8 cellular contexts compared by ENCODE assay signal in the genomic region with DNA sequence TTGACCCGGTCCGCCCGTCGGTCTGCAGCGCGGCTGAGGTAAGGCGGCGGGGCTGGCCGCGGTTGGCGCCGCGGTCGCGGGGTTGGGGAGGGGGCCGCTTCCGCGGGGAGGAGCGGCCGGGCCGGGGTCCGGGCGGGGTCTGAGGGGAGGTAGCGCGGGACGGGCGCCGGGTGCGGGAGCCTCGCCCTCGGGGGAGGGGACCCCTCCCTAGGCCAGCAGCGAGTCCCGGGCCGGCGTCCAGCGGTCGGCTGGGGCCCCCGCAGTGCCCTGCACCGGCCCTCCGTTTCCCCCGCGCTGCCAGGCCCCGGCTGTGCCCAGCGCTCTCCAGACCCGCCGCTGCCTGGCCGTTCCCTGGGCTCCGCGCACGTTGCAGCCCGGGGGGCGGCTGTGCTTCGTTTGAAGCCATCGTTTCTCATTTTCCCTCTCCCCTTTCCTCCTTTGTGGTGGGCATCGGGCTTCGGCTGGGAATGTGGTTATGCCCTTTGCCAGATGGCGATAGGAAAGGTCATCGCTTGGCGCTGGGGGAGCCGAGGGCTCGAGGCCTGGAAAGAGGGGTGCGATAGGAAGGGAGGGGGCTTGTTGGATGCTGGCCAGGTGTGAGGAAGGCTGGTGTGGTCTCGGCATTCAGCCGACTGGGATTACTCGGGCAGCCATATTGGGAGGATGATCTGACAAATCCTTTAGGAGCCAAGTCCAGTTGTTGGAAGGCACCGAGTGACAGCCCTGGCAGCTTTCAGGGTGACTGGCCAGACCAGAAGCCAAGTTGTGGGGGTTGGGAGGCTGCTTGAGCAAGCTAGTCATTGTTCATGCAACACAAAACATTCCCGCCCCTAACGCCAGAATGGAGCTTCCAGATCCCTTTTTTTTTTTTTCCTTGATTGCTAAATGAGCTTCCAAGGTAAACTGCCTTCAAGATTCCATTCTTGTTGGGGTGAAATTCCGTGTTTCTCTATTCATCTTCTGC. TPM values are rescaled to one million over a fixed set of nuclear protein-coding genes. Genes with fewer than 3 reads are reported as not detected.
DNase-seq lines count a peak whose midpoint lies in the region; ATAC-seq and TF ChIP-seq lines count a peak whose summit lies in the region.

No MANE protein-coding gene starts in this region.

- H3K4me3 ChIP-seq in neuronal stem cell (ENCODE audit: low read length in 2 of 2) = peak overlapping the region; percentile 93 to 100

- H2AK5ac ChIP-seq in neuronal stem cell (ENCODE audit: low read depth, low read length) = peak overlapping the region; percentile 50

- WGBS in adipose tissue, 3 donors = 1 to 2% (median 2%) methylated on average over 45 to 67 of the region's 69 CpGs
- WGBS in neuronal stem cell (ENCODE audit: extremely low coverage in 2 of 2, insufficient read length in 2 of 2, insufficient replicate concordance in 1 of 2), 2 donors = no CpG with 5 or more reads among the region's 69 CpGs

- peaks cover 0 to 15% of the 10 kb centered on the region in 2 donors for H3K36me3 ChIP-seq in neuronal stem cell (replicated peaks in 1 of 2; ENCODE audit: control insufficient read depth in 2 of 2, insufficient read depth in 2 of 2, low read length in 2 of 2)

- H4K8ac ChIP-seq in neuronal stem cell (ENCODE audit: low read depth, low read length) = no peak overlapping the region

- H2AFZ ChIP-seq in neuronal stem cell (ENCODE audit: low read length) = peak overlapping the region; percentile 76

- H4K91ac ChIP-seq in neuronal stem cell (ENCODE audit: low read depth, low read length, poor library complexity) = no peak overlapping the region

- no peaks in the 10 kb centered on the region for H3K9me3 ChIP-seq in neuronal stem cell (replicated peaks in 1 of 2; ENCODE audit: control insufficient read depth in 2 of 2, insufficient read depth in 1 of 2, low read depth in 1 of 2, low read length in 2 of 2)

- H3K27me3 ChIP-seq in neuronal stem cell (ENCODE audit: control insufficient read depth in 3 of 3, insufficient read depth in 3 of 3, low read depth in 1 of 3, low read length in 3 of 3) = no peaks in the 10 kb centered on the region

- H3K27ac ChIP-seq in adipose tissue (ENCODE audit: low read depth, low read length) = peak overlapping the region; percentile 96
- peak overlapping the region; percentile 67 for H3K27ac ChIP-seq in neuronal stem cell (replicated peaks; ENCODE audit: low read length)

- H2BK5ac ChIP-seq in neuronal stem cell (ENCODE audit: low read length) = peak overlapping the region; percentile 98

- H3K9ac ChIP-seq in neuronal stem cell (ENCODE audit: low read depth, low read length, poor library complexity) = peak overlapping the region; percentile 99

- peak overlapping the region; percentile 99 for H3K23ac ChIP-seq in neuronal stem cell (ENCODE audit: low read depth, low read length, poor library complexity)

- ATAC-seq in HG03342 (IDR thresholded peaks at IDR 0.05; ENCODE audit: unreplicated experiment) (peak; percentile 14), Right ventricle myocardium inferior (peak; percentile 65)

- intact Hi-C loops in Right ventricle myocardium inferior (cut with DNase I) = loop anchor here (1.0 to 5.0 kb wide), 5 partner anchors 46 to 218 kb away; no protein-coding TSS in a partner anchor

- no peak overlapping the region for H2BK120ac ChIP-seq in neuronal stem cell (ENCODE audit: low read depth, low read length)

- peak overlapping the region; percentile 22 for H3K14ac ChIP-seq in neuronal stem cell (ENCODE audit: low read length)

- no peak overlapping the region for H3K4ac ChIP-seq in neuronal stem cell (ENCODE audit: low read length)

- peak overlapping the region; percentile 42 for H2BK12ac ChIP-seq in neuronal stem cell (ENCODE audit: low read length)

- H3K18ac ChIP-seq in neuronal stem cell (ENCODE audit: low read length) = peak overlapping the region; percentile 94

- in situ Hi-C loops in GM13977 (cut with MboI; ENCODE audit: low pct_unique_long_range_greater_than_20kb, low sequenced_read_pairs, unreplicated experiment) = no loop called here

- H3K4me1 ChIP-seq in neuronal stem cell (ENCODE audit: control insufficient read depth in 2 of 2, insufficient read depth in 1 of 2, low read depth in 1 of 2, low read length in 2 of 2) = peaks cover 9 to 14% of the 10 kb centered on the region in 2 donors

- DNase-seq in A172 (ENCODE audit: low spot score) (peak; percentile 82), GM13977 (ENCODE audit: low spot score) (peak; percentile 58), OCI-M1 (lab: John Stamatoyannopoulos, UW) (peak; percentile 33), Right ventricle myocardium inferior (ENCODE audit: missing footprints) (peak; percentile 92), neuronal stem cell (ENCODE audit: low spot score) (peak; percentile 60), NOMO-1 (lab: John Stamatoyannopoulos, UW; ENCODE audit: unreplicated experiment in 2 of 2) (no peak)

- TF ChIP-seq CTCF in GM13977 (IDR thresholded peaks at IDR 0.05; ENCODE audit: extremely low read depth, insufficient read depth, missing control alignments) = no peak

- H3K4me2 ChIP-seq in neuronal stem cell (ENCODE audit: insufficient read depth, low read length, poor library complexity, severe bottlenecking) = peak overlapping the region; percentile 92

- H3K79me1 ChIP-seq in neuronal stem cell (ENCODE audit: low read depth, low read length) = peaks cover 7% of the 10 kb centered on the region

- H2BK15ac ChIP-seq in neuronal stem cell (ENCODE audit: low read length) = no peak overlapping the region

RNA-seq across cellular contexts. Expression of a gene that starts 0.8 kb away (rescaled TPM):
- total RNA-seq in A172 (2014; rRNA removed; shearing (Covaris generic)) = 16.1 and 18.9 TPM in 2 replicates
- polyA plus RNA-seq in adipose tissue = 10 to 100 TPM in 1 of 3 donors, 1 to 10 TPM in 2; 9.1 to 10.5 (median 9.2) TPM
- total RNA-seq in Right ventricle myocardium inferior = 70.0 TPM
- 22.0 TPM for polyA plus RNA-seq in neuronal stem cell (2013, experiment 1 of 2)
- 22.3 TPM for polyA plus RNA-seq in neuronal stem cell (2013, experiment 2 of 2)

Comparison
In these comparisons a context has a peak if more than half of its experiments do, and no peak if none do; other contexts are left out.
1. DNase-seq: peak in A172 (single experiment), GM13977 (single experiment), OCI-M1 (single experiment), Right ventricle myocardium inferior (single experiment) and neuronal stem cell (single experiment); none in NOMO-1 (0 of 2).